1 cellular context compared by ENCODE assay signal in the genomic region with DNA sequence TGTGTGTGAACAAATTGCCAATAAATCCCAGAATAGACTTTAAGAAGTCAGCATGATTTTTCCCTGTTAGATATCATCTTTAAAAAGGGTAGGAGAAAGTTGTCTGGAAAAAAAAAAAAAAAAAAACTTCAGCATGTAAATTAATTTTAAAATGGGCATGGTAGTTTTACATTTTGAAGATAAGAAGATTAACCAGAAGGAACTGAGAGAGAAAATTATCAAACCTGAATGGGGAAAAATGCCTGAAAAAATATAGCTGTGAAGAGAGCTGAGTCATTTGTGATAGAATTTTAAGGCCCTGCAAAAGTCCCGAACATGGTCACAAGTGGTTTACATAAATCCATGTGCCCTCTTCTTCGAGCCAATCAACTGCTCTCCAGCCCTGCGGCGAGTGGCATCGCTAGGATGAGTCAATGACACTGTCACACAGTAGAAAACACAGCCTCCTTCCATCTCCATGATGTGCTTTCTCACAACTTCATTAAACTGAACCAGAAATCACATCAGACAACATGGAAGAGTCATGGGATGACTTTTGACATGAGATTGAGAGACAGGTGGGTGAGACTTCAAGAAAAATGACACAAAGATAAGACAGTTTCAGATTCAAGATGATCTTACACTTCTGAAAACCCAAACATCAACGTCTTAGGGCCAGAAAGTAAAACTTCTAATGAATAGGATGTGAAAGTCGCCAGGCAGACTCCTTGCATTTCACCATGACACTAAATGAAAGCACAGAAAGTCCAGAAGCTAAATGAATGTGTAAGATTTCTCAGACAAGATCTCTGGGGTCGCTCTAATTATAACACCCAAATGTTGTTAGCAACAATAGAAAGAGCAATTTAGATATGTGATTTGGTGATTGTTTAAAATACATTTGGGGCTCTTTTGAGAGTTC.
TF ChIP-seq lines count a peak whose summit lies in the region.

No MANE protein-coding gene starts in this region.

TF ChIP-seq in GM23338, 12 proteins besides CTCF, POLR2A, EP300 and RAD21 (continued from another document):
- TF ChIP-seq, protein P1, sequence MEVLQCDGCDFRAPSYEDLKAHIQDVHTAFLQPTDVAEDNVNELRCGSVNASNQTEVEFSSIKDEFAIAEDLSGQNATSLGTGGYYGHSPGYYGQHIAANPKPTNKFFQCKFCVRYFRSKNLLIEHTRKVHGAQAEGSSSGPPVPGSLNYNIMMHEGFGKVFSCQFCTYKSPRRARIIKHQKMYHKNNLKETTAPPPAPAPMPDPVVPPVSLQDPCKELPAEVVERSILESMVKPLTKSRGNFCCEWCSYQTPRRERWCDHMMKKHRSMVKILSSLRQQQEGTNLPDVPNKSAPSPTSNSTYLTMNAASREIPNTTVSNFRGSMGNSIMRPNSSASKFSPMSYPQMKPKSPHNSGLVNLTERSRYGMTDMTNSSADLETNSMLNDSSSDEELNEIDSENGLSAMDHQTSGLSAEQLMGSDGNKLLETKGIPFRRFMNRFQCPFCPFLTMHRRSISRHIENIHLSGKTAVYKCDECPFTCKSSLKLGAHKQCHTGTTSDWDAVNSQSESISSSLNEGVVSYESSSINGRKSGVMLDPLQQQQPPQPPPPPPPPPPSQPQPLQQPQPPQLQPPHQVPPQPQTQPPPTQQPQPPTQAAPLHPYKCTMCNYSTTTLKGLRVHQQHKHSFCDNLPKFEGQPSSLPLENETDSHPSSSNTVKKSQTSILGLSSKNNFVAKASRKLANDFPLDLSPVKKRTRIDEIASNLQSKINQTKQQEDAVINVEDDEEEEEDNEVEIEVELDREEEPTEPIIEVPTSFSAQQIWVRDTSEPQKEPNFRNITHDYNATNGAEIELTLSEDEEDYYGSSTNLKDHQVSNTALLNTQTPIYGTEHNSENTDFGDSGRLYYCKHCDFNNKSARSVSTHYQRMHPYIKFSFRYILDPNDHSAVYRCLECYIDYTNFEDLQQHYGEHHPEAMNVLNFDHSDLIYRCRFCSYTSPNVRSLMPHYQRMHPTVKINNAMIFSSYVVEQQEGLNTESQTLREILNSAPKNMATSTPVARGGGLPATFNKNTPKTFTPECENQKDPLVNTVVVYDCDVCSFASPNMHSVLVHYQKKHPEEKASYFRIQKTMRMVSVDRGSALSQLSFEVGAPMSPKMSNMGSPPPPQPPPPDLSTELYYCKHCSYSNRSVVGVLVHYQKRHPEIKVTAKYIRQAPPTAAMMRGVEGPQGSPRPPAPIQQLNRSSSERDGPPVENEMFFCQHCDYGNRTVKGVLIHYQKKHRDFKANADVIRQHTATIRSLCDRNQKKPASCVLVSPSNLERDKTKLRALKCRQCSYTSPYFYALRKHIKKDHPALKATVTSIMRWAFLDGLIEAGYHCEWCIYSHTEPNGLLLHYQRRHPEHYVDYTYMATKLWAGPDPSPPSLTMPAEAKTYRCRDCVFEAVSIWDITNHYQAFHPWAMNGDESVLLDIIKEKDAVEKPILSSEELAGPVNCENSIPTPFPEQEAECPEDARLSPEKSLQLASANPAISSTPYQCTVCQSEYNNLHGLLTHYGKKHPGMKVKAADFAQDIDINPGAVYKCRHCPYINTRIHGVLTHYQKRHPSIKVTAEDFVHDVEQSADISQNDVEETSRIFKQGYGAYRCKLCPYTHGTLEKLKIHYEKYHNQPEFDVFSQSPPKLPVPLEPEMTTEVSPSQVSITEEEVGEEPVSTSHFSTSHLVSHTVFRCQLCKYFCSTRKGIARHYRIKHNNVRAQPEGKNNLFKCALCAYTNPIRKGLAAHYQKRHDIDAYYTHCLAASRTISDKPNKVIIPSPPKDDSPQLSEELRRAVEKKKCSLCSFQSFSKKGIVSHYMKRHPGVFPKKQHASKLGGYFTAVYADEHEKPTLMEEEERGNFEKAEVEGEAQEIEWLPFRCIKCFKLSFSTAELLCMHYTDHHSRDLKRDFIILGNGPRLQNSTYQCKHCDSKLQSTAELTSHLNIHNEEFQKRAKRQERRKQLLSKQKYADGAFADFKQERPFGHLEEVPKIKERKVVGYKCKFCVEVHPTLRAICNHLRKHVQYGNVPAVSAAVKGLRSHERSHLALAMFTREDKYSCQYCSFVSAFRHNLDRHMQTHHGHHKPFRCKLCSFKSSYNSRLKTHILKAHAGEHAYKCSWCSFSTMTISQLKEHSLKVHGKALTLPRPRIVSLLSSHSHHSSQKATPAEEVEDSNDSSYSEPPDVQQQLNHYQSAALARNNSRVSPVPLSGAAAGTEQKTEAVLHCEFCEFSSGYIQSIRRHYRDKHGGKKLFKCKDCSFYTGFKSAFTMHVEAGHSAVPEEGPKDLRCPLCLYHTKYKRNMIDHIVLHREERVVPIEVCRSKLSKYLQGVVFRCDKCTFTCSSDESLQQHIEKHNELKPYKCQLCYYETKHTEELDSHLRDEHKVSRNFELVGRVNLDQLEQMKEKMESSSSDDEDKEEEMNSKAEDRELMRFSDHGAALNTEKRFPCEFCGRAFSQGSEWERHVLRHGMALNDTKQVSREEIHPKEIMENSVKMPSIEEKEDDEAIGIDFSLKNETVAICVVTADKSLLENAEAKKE (CRISPR knock-in tag; IDR thresholded peaks at IDR 0.05), result no peak
- TF ChIP-seq STAT1 (IDR thresholded peaks at IDR 0.05; ENCODE audit: unreplicated experiment), result no peak
- TF ChIP-seq CREB1 (CRISPR knock-in tag; IDR thresholded peaks at IDR 0.05; ENCODE audit: low read depth), result no peak
- TF ChIP-seq ZNF114 (CRISPR knock-in tag; IDR thresholded peaks at IDR 0.05), result no peak
- no peak for TF ChIP-seq EZH2 (IDR thresholded peaks at IDR 0.05; ENCODE audit: low read depth, unreplicated experiment)
- no peak for TF ChIP-seq ZNF331 (CRISPR knock-in tag; IDR thresholded peaks at IDR 0.05; ENCODE audit: low read depth)
- no peak for TF ChIP-seq POLR2AphosphoS5 (IDR thresholded peaks at IDR 0.05; ENCODE audit: low read depth)
- no peak for TF ChIP-seq JUNB (IDR thresholded peaks at IDR 0.05; ENCODE audit: unreplicated experiment)
- TF ChIP-seq EZH2phosphoT487 (IDR thresholded peaks at IDR 0.05; ENCODE audit: unreplicated experiment), result no peak
- TF ChIP-seq, protein P2, sequence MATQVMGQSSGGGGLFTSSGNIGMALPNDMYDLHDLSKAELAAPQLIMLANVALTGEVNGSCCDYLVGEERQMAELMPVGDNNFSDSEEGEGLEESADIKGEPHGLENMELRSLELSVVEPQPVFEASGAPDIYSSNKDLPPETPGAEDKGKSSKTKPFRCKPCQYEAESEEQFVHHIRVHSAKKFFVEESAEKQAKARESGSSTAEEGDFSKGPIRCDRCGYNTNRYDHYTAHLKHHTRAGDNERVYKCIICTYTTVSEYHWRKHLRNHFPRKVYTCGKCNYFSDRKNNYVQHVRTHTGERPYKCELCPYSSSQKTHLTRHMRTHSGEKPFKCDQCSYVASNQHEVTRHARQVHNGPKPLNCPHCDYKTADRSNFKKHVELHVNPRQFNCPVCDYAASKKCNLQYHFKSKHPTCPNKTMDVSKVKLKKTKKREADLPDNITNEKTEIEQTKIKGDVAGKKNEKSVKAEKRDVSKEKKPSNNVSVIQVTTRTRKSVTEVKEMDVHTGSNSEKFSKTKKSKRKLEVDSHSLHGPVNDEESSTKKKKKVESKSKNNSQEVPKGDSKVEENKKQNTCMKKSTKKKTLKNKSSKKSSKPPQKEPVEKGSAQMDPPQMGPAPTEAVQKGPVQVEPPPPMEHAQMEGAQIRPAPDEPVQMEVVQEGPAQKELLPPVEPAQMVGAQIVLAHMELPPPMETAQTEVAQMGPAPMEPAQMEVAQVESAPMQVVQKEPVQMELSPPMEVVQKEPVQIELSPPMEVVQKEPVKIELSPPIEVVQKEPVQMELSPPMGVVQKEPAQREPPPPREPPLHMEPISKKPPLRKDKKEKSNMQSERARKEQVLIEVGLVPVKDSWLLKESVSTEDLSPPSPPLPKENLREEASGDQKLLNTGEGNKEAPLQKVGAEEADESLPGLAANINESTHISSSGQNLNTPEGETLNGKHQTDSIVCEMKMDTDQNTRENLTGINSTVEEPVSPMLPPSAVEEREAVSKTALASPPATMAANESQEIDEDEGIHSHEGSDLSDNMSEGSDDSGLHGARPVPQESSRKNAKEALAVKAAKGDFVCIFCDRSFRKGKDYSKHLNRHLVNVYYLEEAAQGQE (IDR thresholded peaks at IDR 0.05; ENCODE audit: unreplicated experiment), result no peak
